1 cellular context compared by ENCODE assay signal in genomic region chr6:43490523-43490939, GRCh38.
A peak's percentile ranks its signal among the peaks of the same experiment; 100 is the strongest.
TF ChIP-seq lines count a peak whose summit lies in the region.

No MANE protein-coding gene starts in this region.

TF ChIP-seq in HepG2, 621 proteins besides CTCF, POLR2A, EP300 and RAD21 (continued from another document and continues in another):
- TF ChIP-seq KAT8 (CRISPR knock-in tag; IDR thresholded peaks at IDR 0.05) (0 out of 2 replicates have a peak, but pooled peaks have one; percentile 46), RAD51 (IDR thresholded peaks at IDR 0.05; ENCODE audit: borderline replicate concordance) (no peak), HOXA7 (CRISPR knock-in tag; IDR thresholded peaks at IDR 0.05) (no peak), MED1 (CRISPR knock-in tag; IDR thresholded peaks at IDR 0.05) (peak; percentile 98), RXRB (CRISPR knock-in tag; IDR thresholded peaks at IDR 0.05; ENCODE audit: borderline replicate concordance) (peak; percentile 89), HNRNPLL (IDR thresholded peaks at IDR 0.05; ENCODE audit: low read depth, low read length, poor library complexity, severe bottlenecking) (no peak), ZNF580 (CRISPR knock-in tag; IDR thresholded peaks at IDR 0.05; ENCODE audit: borderline replicate concordance, low read depth) (no peak), ZBTB43 (CRISPR knock-in tag; conservative IDR thresholded peaks at IDR 0.05) (no peak), ZC3H4 (CRISPR knock-in tag; IDR thresholded peaks at IDR 0.05; ENCODE audit: borderline replicate concordance) (no peak), PBX2 (CRISPR knock-in tag; IDR thresholded peaks at IDR 0.05) (peak; percentile 64; the same call in 1 of the 2 replicates), THYN1 (CRISPR knock-in tag; IDR thresholded peaks at IDR 0.05; ENCODE audit: borderline replicate concordance, low read depth) (no peak), PATZ1 (CRISPR knock-in tag; IDR thresholded peaks at IDR 0.05) (peak; percentile 99), SNAPC4 (CRISPR knock-in tag; IDR thresholded peaks at IDR 0.05) (no peak), ZNF33B (CRISPR knock-in tag; IDR thresholded peaks at IDR 0.05) (peak; percentile 1; the same call in 1 of the 2 replicates), ZNF614 (CRISPR knock-in tag; IDR thresholded peaks at IDR 0.05; ENCODE audit: borderline replicate concordance) (0 out of 2 replicates have a peak, but pooled peaks have one; percentile 85), ZFP36L2 (CRISPR knock-in tag; IDR thresholded peaks at IDR 0.05) (no peak), CEBPG (CRISPR knock-in tag; IDR thresholded peaks at IDR 0.05) (0 out of 2 replicates have a peak, but pooled peaks have one; percentile 13), ZNF207 (IDR thresholded peaks at IDR 0.05; ENCODE audit: borderline replicate concordance) (no peak), DBP (CRISPR knock-in tag; IDR thresholded peaks at IDR 0.05; ENCODE audit: not compliant biosample characterization) (no peak), ZNF598 (CRISPR knock-in tag; IDR thresholded peaks at IDR 0.05; ENCODE audit: borderline replicate concordance) (no peak), ZNF790 (CRISPR knock-in tag; IDR thresholded peaks at IDR 0.05; ENCODE audit: borderline replicate concordance) (no peak), PHF8 (CRISPR knock-in tag; IDR thresholded peaks at IDR 0.05) (no peak), HIVEP1 (CRISPR knock-in tag; IDR thresholded peaks at IDR 0.05) (no peak), ZFP82 (CRISPR knock-in tag; IDR thresholded peaks at IDR 0.05; ENCODE audit: borderline replicate concordance) (no peak), CENPT (CRISPR knock-in tag; IDR thresholded peaks at IDR 0.05; ENCODE audit: low read depth) (no peak), ZNF431 (CRISPR knock-in tag; IDR thresholded peaks at IDR 0.05; ENCODE audit: borderline replicate concordance, low read depth) (no peak), ZNF772 (CRISPR knock-in tag; IDR thresholded peaks at IDR 0.05) (no peak), ZNF501 (CRISPR knock-in tag; IDR thresholded peaks at IDR 0.05) (0 out of 2 replicates have a peak, but pooled peaks have one; percentile 99), ZNF747 (CRISPR knock-in tag; IDR thresholded peaks at IDR 0.05; ENCODE audit: borderline replicate concordance) (no peak), GATAD2A (CRISPR knock-in tag; IDR thresholded peaks at IDR 0.05) (peak; percentile 92), HNF1B (CRISPR knock-in tag; IDR thresholded peaks at IDR 0.05) (no peak; the same call in 1 of the 2 replicates), FOXO1 (CRISPR knock-in tag; IDR thresholded peaks at IDR 0.05) (no peak; the same call in 1 of the 2 replicates), GABPB1 (CRISPR knock-in tag; IDR thresholded peaks at IDR 0.05) (peak; percentile 45; the same call in 1 of the 2 replicates), SALL1 (CRISPR knock-in tag; IDR thresholded peaks at IDR 0.05) (peak; percentile 97), NFE2L2 (IDR thresholded peaks at IDR 0.05; ENCODE audit: low read length) (no peak), SYNCRIP (IDR thresholded peaks at IDR 0.05; ENCODE audit: insufficient read depth, low read depth, low read length) (no peak), ETV5 (CRISPR knock-in tag; IDR thresholded peaks at IDR 0.05; ENCODE audit: borderline replicate concordance) (no peak; the same call in 1 of the 2 replicates), ZNF569 (CRISPR knock-in tag; IDR thresholded peaks at IDR 0.05; ENCODE audit: borderline replicate concordance) (no peak), MIER3 (CRISPR knock-in tag; IDR thresholded peaks at IDR 0.05; ENCODE audit: borderline replicate concordance) (peak; percentile 69; the same call in 1 of the 2 replicates), RFX3 (CRISPR knock-in tag; IDR thresholded peaks at IDR 0.05) (no peak), HHEX (CRISPR knock-in tag; IDR thresholded peaks at IDR 0.05) (peak; percentile 58; the same call in 1 of the 2 replicates), MXI1 (IDR thresholded peaks at IDR 0.05; ENCODE audit: borderline replicate concordance, low read depth, low read length) (no peak), ZNF503 (CRISPR knock-in tag; IDR thresholded peaks at IDR 0.05) (peak; percentile 90; the same call in 1 of the 2 replicates), IRF1 (CRISPR knock-in tag; IDR thresholded peaks at IDR 0.05; ENCODE audit: low read depth) (no peak), ZMAT3 (CRISPR knock-in tag; conservative IDR thresholded peaks at IDR 0.05) (no peak), ELF4 (CRISPR knock-in tag; IDR thresholded peaks at IDR 0.05; ENCODE audit: borderline replicate concordance) (no peak), TARDBP (CRISPR knock-in tag; IDR thresholded peaks at IDR 0.05) (no peak), GMEB1 (CRISPR knock-in tag; IDR thresholded peaks at IDR 0.05; ENCODE audit: borderline replicate concordance) (no peak), ETV6 (CRISPR knock-in tag; conservative IDR thresholded peaks at IDR 0.05) (no peak), SRSF9 (IDR thresholded peaks at IDR 0.05; ENCODE audit: borderline replicate concordance, insufficient read depth, low read depth, low read length, poor library complexity, severe bottlenecking) (no peak), SP5 (CRISPR knock-in tag; IDR thresholded peaks at IDR 0.05; ENCODE audit: borderline replicate concordance, low read depth) (peak; percentile 57; the same call in 1 of the 2 replicates), ATM (IDR thresholded peaks at IDR 0.05; ENCODE audit: borderline replicate concordance) (no peak), ISL2 (CRISPR knock-in tag; IDR thresholded peaks at IDR 0.05) (peak; percentile 89)
